ENCODE assay signal across 36 cellular contexts in the genomic region with DNA sequence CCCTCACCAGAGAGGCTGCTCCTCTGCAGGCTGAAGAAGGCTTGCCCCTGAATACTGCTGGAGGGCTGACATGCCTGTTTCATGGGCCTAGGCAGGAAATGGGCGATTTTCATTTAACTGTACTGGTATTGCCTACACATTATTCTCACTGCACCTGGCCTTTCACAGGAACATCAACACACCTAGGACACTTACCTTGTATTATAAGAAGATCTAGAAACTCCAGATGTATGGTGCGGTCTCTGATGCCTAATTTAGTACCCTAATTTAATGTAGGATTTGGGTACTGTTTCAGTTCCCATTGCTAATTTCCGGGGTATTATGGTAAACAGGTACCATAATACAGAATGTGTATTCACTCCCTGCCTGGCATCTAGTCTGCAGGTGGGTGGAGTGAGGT.
"Had no signal": no experiment of that assay in that cellular context is flagged by ENCODE, and none has a peak within 500 bp of the region (broad histone marks: within the 10 kb centered on the region; RNA-seq: fewer than 3 reads in every experiment).

No MANE protein-coding gene starts in this region.

- H3K4me3 ChIP-seq: adrenal gland, body of pancreas, breast epithelium had no signal

- H3K4me3 Mint-ChIP-seq: activated B cell treated with CpG ODN at 0.5 μM for 24 hours; activated CD4-positive, alpha-beta memory T cell treated with anti-CD3 and anti-CD28 coated beads, Interleukin-2, amount 10 ng/mL, durations not matched to agents 7 days and 5 days; activated CD4-positive, alpha-beta T cell treated with anti-CD3 and anti-CD28 coated beads for 36 hours; activated CD4-positive, alpha-beta T cell treated with anti-CD3 and anti-CD28 coated beads, Interleukin-2, amount 10 ng/mL, durations not matched to agents 7 days and 5 days; activated CD8-positive, alpha-beta memory T cell treated with anti-CD3 and anti-CD28 coated beads, Interleukin-2, amount 10 ng/mL, durations not matched to agents 7 days and 5 days; activated CD8-positive, alpha-beta T cell treated with anti-CD3 and anti-CD28 coated beads, Interleukin-2, amount 10 ng/mL, durations not matched to agents 7 days and 5 days; activated naive CD4-positive, alpha-beta T cell treated with anti-CD3 and anti-CD28 coated beads for 36 hours; activated naive CD8-positive, alpha-beta T cell treated with anti-CD3 and anti-CD28 coated beads for 36 hours; activated T-cell treated with anti-CD3 and anti-CD28 coated beads, Interleukin-2, amount 50 U/mL, for 24 hours; activated T-helper 17 cell treated with anti-CD3 and anti-CD28 coated beads, Interleukin-2, amount 50 U/mL, for 72 hours; T-helper 1 cell treated with Interleukin-12 subunit alpha and Interleukin-12 subunit beta and Interleukin-4 antibody, amounts not matched to agents 30 μg/mL and 1 μg/mL, for 36 hours; T-helper 2 cell treated with Interferon-gamma antibody and Interleukin-4, amounts not matched to agents 5 μg/mL and 100 μg/mL, for 36 hours had no signal

- ATAC-seq: activated CD4-positive, alpha-beta T cell treated with anti-CD3 and anti-CD28 coated beads for 36 hours; activated CD8-positive, alpha-beta memory T cell treated with anti-CD3 and anti-CD28 coated beads, Interleukin-2, amount 10 ng/mL, durations not matched to agents 7 days and 5 days; activated CD8-positive, alpha-beta T cell treated with anti-CD3 and anti-CD28 coated beads, Interleukin-2, amount 10 ng/mL, durations not matched to agents 7 days and 5 days; activated naive CD4-positive, alpha-beta T cell treated with anti-CD3 and anti-CD28 coated beads, Interleukin-2, amount 50 U/mL, for 72 hours; activated T-helper 17 cell treated with anti-CD3 and anti-CD28 coated beads, Interleukin-2, amount 50 U/mL, for 72 hours; body of pancreas had no signal

- H3K36me3 ChIP-seq: adrenal gland, breast epithelium had no signal

- H3K36me3 Mint-ChIP-seq: activated CD8-positive, alpha-beta memory T cell treated with anti-CD3 and anti-CD28 coated beads, Interleukin-2, amount 10 ng/mL, durations not matched to agents 7 days and 5 days had no signal

- H3K4me1 ChIP-seq: adrenal gland, body of pancreas, breast epithelium had no signal

- H3K9me3 ChIP-seq: adrenal gland, body of pancreas, breast epithelium had no signal

- H3K27me3 Mint-ChIP-seq: activated B cell treated with CpG ODN at 0.5 μM for 24 hours; activated CD4-positive, alpha-beta memory T cell treated with anti-CD3 and anti-CD28 coated beads, Interleukin-2, amount 10 ng/mL, durations not matched to agents 7 days and 5 days; activated CD4-positive, alpha-beta T cell treated with anti-CD3 and anti-CD28 coated beads for 36 hours; activated CD4-positive, alpha-beta T cell treated with anti-CD3 and anti-CD28 coated beads, Interleukin-2, amount 10 ng/mL, durations not matched to agents 7 days and 5 days; activated naive CD8-positive, alpha-beta T cell treated with anti-CD3 and anti-CD28 coated beads for 36 hours; activated T-cell treated with anti-CD3 and anti-CD28 coated beads, Interleukin-2, amount 50 U/mL, for 24 hours had no signal

- FAIRE-seq: astrocyte, TTC549 had no signal

- H3K9me3 Mint-ChIP-seq: activated B cell treated with CpG ODN at 0.5 μM for 24 hours; activated CD4-positive, alpha-beta memory T cell treated with anti-CD3 and anti-CD28 coated beads, Interleukin-2, amount 10 ng/mL, durations not matched to agents 7 days and 5 days; activated CD4-positive, alpha-beta T cell treated with anti-CD3 and anti-CD28 coated beads, Interleukin-2, amount 10 ng/mL, durations not matched to agents 7 days and 5 days; activated naive CD4-positive, alpha-beta T cell treated with anti-CD3 and anti-CD28 coated beads for 36 hours; activated naive CD4-positive, alpha-beta T cell treated with anti-CD3 and anti-CD28 coated beads, Interleukin-2, amount 50 U/mL, for 72 hours; activated naive CD8-positive, alpha-beta T cell treated with anti-CD3 and anti-CD28 coated beads for 36 hours; activated T-cell treated with anti-CD3 and anti-CD28 coated beads, Interleukin-2, amount 50 U/mL, for 24 hours; activated T-helper 17 cell treated with anti-CD3 and anti-CD28 coated beads, Interleukin-2, amount 50 U/mL, for 72 hours; T-helper 1 cell treated with Interleukin-12 subunit alpha and Interleukin-12 subunit beta and Interleukin-4 antibody, amounts not matched to agents 30 μg/mL and 1 μg/mL, for 36 hours; T-helper 2 cell treated with Interferon-gamma antibody and Interleukin-4, amounts not matched to agents 5 μg/mL and 100 μg/mL, for 36 hours had no signal

- H3K4me1 Mint-ChIP-seq: activated CD4-positive, alpha-beta memory T cell treated with anti-CD3 and anti-CD28 coated beads, Interleukin-2, amount 10 ng/mL, durations not matched to agents 7 days and 5 days; activated CD4-positive, alpha-beta T cell treated with anti-CD3 and anti-CD28 coated beads, Interleukin-2, amount 10 ng/mL, durations not matched to agents 7 days and 5 days; activated CD8-positive, alpha-beta memory T cell treated with anti-CD3 and anti-CD28 coated beads, Interleukin-2, amount 10 ng/mL, durations not matched to agents 7 days and 5 days had no signal

- H3K27ac Mint-ChIP-seq: activated B cell treated with CpG ODN at 0.5 μM for 24 hours; activated CD4-positive, alpha-beta memory T cell treated with anti-CD3 and anti-CD28 coated beads, Interleukin-2, amount 10 ng/mL, durations not matched to agents 7 days and 5 days; activated CD4-positive, alpha-beta T cell treated with anti-CD3 and anti-CD28 coated beads for 36 hours; activated CD4-positive, alpha-beta T cell treated with anti-CD3 and anti-CD28 coated beads, Interleukin-2, amount 10 ng/mL, durations not matched to agents 7 days and 5 days; activated CD8-positive, alpha-beta memory T cell treated with anti-CD3 and anti-CD28 coated beads, Interleukin-2, amount 10 ng/mL, durations not matched to agents 7 days and 5 days; activated CD8-positive, alpha-beta T cell treated with anti-CD3 and anti-CD28 coated beads, Interleukin-2, amount 10 ng/mL, durations not matched to agents 7 days and 5 days; activated naive CD4-positive, alpha-beta T cell treated with anti-CD3 and anti-CD28 coated beads for 36 hours; activated naive CD4-positive, alpha-beta T cell treated with anti-CD3 and anti-CD28 coated beads, Interleukin-2, amount 50 U/mL, for 72 hours; activated naive CD8-positive, alpha-beta T cell treated with anti-CD3 and anti-CD28 coated beads for 36 hours; activated T-cell treated with anti-CD3 and anti-CD28 coated beads, Interleukin-2, amount 50 U/mL, for 24 hours; activated T-helper 17 cell treated with anti-CD3 and anti-CD28 coated beads, Interleukin-2, amount 50 U/mL, for 72 hours; T-helper 1 cell treated with Interleukin-12 subunit alpha and Interleukin-12 subunit beta and Interleukin-4 antibody, amounts not matched to agents 30 μg/mL and 1 μg/mL, for 36 hours; T-helper 2 cell treated with Interferon-gamma antibody and Interleukin-4, amounts not matched to agents 5 μg/mL and 100 μg/mL, for 36 hours had no signal

- H3K27me3 ChIP-seq: adrenal gland, body of pancreas, brain microvascular endothelial cell, breast epithelium had no signal

- H3K27ac ChIP-seq: adrenal gland, body of pancreas, brain microvascular endothelial cell, breast epithelium, VCaP had no signal

- DNase-seq: activated B cell treated with CpG ODN at 0.5 μM for 24 hours; activated CD4-positive, alpha-beta memory T cell treated with anti-CD3 and anti-CD28 coated beads, Interleukin-2, amount 10 ng/mL, durations not matched to agents 7 days and 5 days; activated CD4-positive, alpha-beta T cell treated with anti-CD3 and anti-CD28 coated beads for 36 hours; activated CD4-positive, alpha-beta T cell treated with anti-CD3 and anti-CD28 coated beads for 48 hours; activated CD4-positive, alpha-beta T cell treated with anti-CD3 and anti-CD28 coated beads, Interleukin-2, amount 10 ng/mL, durations not matched to agents 7 days and 5 days; activated CD4-positive, alpha-beta T cell treated with anti-CD3 and anti-CD28 coated beads, Interleukin-2, amount 50 U/mL, for 48 hours; activated CD4-positive, CD25-positive, alpha-beta regulatory T cell treated with anti-CD3 and anti-CD28 coated beads, Interleukin-2, amount 50 U/mL, for 72 hours; activated CD8-positive, alpha-beta memory T cell treated with anti-CD3 and anti-CD28 coated beads for 24 hours; activated CD8-positive, alpha-beta memory T cell treated with anti-CD3 and anti-CD28 coated beads, Interleukin-2, amount 10 ng/mL, durations not matched to agents 7 days and 5 days; activated CD8-positive, alpha-beta memory T cell treated with anti-CD3 and anti-CD28 coated beads, Interleukin-2, amount 50 U/mL, for 48 hours; activated CD8-positive, alpha-beta T cell treated with anti-CD3 and anti-CD28 coated beads, Interleukin-2, amount 10 ng/mL, durations not matched to agents 7 days and 5 days; activated effector memory CD4-positive, alpha-beta T cell treated with anti-CD3 and anti-CD28 coated beads, Interleukin-2, amount 50 U/mL, for 16 hours; activated gamma-delta T cell treated with Interleukin-2 at 50 U/mL for 16 hours; activated naive CD4-positive, alpha-beta T cell; activated naive CD4-positive, alpha-beta T cell treated with anti-CD3 and anti-CD28 coated beads for 36 hours; activated naive CD4-positive, alpha-beta T cell treated with anti-CD3 and anti-CD28 coated beads, Interleukin-2, amount 50 U/mL, for 16 hours; activated naive CD8-positive, alpha-beta T cell treated with anti-CD3 and anti-CD28 coated beads for 36 hours; activated T-cell treated with anti-CD3 and anti-CD28 coated beads, Interleukin-2, amount 50 U/mL, for 24 hours; activated T-cell treated with anti-CD3 and anti-CD28 coated beads, Interleukin-2, amount 50 U/mL, for 48 hours; adrenal gland; amniotic stem cell; aorta; body of pancreas; brain microvascular endothelial cell; central memory CD4-positive, alpha-beta T cell; T-helper 1 cell; T-helper 2 cell; T-helper 9 cell had no signal
